Comparison of ENCODE assay signal across 8 cellular contexts in genomic region chr13:71867101-71867814, GRCh38. TPM values are rescaled to one million over a fixed set of nuclear protein-coding genes. Genes with fewer than 3 reads are reported as not detected.
DNase-seq lines count a peak whose midpoint lies in the region; ATAC-seq lines count a peak whose summit lies in the region.

DACH1 (minus strand) TSS chr13:71867204.

- no peaks in the 10 kb centered on the region for H3K36me3 Mint-ChIP-seq in activated naive CD8-positive, alpha-beta T cell treated with anti-CD3 and anti-CD28 coated beads for 36 hours

- intact Hi-C loops in head of caudate nucleus (cut with DNase I): no loop called here

- no peak within 1 kb of the TSS for H3K27ac Mint-ChIP-seq in activated naive CD8-positive, alpha-beta T cell treated with anti-CD3 and anti-CD28 coated beads for 36 hours

- peak within 1 kb of the TSS; percentile 76 for H3K4me3 Mint-ChIP-seq in activated naive CD8-positive, alpha-beta T cell treated with anti-CD3 and anti-CD28 coated beads for 36 hours

- peaks cover 19% of the 10 kb centered on the region for H3K4me1 Mint-ChIP-seq in activated naive CD8-positive, alpha-beta T cell treated with anti-CD3 and anti-CD28 coated beads for 36 hours

- peaks cover 76% of the 10 kb centered on the region for H3K27me3 Mint-ChIP-seq in activated naive CD8-positive, alpha-beta T cell treated with anti-CD3 and anti-CD28 coated beads for 36 hours

- ATAC-seq in HG02885 (IDR thresholded peaks at IDR 0.05; ENCODE audit: poor library complexity, unreplicated experiment) (peak; percentile 60), HG03045 (IDR thresholded peaks at IDR 0.05; ENCODE audit: unreplicated experiment) (no peak)

- DNase-seq in NCI-H510A treated with DMSO at 0.1 percent for 48 hours (lab: John Stamatoyannopoulos, UW): peak; percentile 54
- no peak for DNase-seq in NCI-H510A (lab: John Stamatoyannopoulos, UW)
- DNase-seq in NCI-H2227 treated with DMSO at 0.1 percent for 48 hours (lab: John Stamatoyannopoulos, UW): peak; percentile 72
- peak; percentile 10 for DNase-seq in activated naive CD8-positive, alpha-beta T cell treated with anti-CD3 and anti-CD28 coated beads for 36 hours
- peak; percentile 21 to 87 (median 64) for DNase-seq in head of caudate nucleus
- peak in 35 of 56 donors; percentile 3 to 62 (median 30) for DNase-seq in nucleus accumbens (lab: John Stamatoyannopoulos, UW)

- H3K9me3 Mint-ChIP-seq in activated naive CD8-positive, alpha-beta T cell treated with anti-CD3 and anti-CD28 coated beads for 36 hours: no peaks in the 10 kb centered on the region

RNA-seq across cellular contexts. Expression of gene DACH1, which starts in this region (rescaled TPM):
- total RNA-seq in activated naive CD8-positive, alpha-beta T cell treated with anti-CD3 and anti-CD28 coated beads for 36 hours: not detected

Comparison
In these comparisons a context has a peak if more than half of its experiments do, and no peak if none do; other contexts are left out.
1. Peak in DNase-seq in activated naive CD8-positive, alpha-beta T cell treated with anti-CD3 and anti-CD28 coated beads for 36 hours; RNA of the gene not detected or under 1 TPM.